ENCODE assay signal across 8 cellular contexts in the genomic region with DNA sequence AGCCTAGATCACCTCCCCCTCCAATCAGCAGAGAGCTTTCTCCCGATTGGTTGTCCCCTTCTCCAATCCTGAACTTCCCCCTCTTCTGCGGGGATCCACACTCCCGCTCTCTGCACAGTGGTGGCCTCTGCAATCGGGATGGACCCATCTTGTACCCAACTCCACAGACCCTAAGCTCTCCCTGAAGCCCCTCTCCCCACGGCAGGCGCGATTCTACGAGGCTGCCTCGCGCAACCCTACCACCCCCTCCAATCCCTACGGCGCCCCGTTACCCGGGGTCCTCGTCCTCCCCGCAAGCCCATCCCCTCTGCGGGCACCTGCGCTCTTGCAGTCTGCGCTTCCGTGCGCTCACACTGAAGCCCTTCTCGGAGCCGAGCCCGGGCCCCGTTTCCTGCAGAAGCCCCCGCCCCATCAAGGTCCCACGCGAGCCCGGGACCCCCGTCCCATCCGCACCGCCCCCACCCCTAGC.
DNase-seq lines count a peak whose midpoint lies in the region; ATAC-seq and TF ChIP-seq lines count a peak whose summit lies in the region.

No MANE protein-coding gene starts in this region.

- no peak for TF ChIP-seq CTCF in GM12865 (IDR thresholded peaks at IDR 0.05; ENCODE audit: insufficient read depth, low read depth, low read length, missing control alignments)

- ATAC-seq in HG02798 (IDR thresholded peaks at IDR 0.05; ENCODE audit: poor library complexity, unreplicated experiment) = peak; percentile 45

- peak overlapping the region; percentile 95 for H3K4me3 Mint-ChIP-seq in T-helper 2 cell treated with Interferon-gamma antibody and Interleukin-4, amounts not matched to agents 5 μg/mL and 100 μg/mL, for 36 hours

- DNase-seq in GM12865 (ENCODE audit: low read depth) = peak; percentile 90
- DNase-seq in NCI-H1694 (lab: John Stamatoyannopoulos, UW) = peak; percentile 84
- DNase-seq in T-helper 2 cell treated with Interferon-gamma antibody and Interleukin-4, amounts not matched to agents 5 μg/mL and 100 μg/mL, for 36 hours (ENCODE audit: low spot score) = peak; percentile 80
- DNase-seq in astrocyte of the hippocampus (ENCODE audit: low read depth, low spot score) = peak; percentile 94
- peak; percentile 80 to 85 for DNase-seq in hippocampal formation (lab: John Stamatoyannopoulos, UW)
- DNase-seq in retina = peak; percentile 83
- no peak for DNase-seq in NK-92 treated with Interleukin-12 subunit alpha and Interleukin-12 subunit beta, amount 100 ng/mL, for 24 hours (lab: John Stamatoyannopoulos, UW)

- peak overlapping the region; percentile 95 for H3K4me3 ChIP-seq in GM12865 (ENCODE audit: low read depth, low read length)

- H3K36me3 Mint-ChIP-seq in T-helper 2 cell treated with Interferon-gamma antibody and Interleukin-4, amounts not matched to agents 5 μg/mL and 100 μg/mL, for 36 hours (ENCODE audit: low read depth) = peaks cover 2% of the 10 kb centered on the region

- H3K27ac Mint-ChIP-seq in T-helper 2 cell treated with Interferon-gamma antibody and Interleukin-4, amounts not matched to agents 5 μg/mL and 100 μg/mL, for 36 hours = peak overlapping the region; percentile 95

- H3K9me3 Mint-ChIP-seq in T-helper 2 cell treated with Interferon-gamma antibody and Interleukin-4, amounts not matched to agents 5 μg/mL and 100 μg/mL, for 36 hours = no peaks in the 10 kb centered on the region

- peaks cover 16% of the 10 kb centered on the region for H3K4me1 Mint-ChIP-seq in T-helper 2 cell treated with Interferon-gamma antibody and Interleukin-4, amounts not matched to agents 5 μg/mL and 100 μg/mL, for 36 hours (ENCODE audit: low read depth)

- no peaks in the 10 kb centered on the region for H3K27me3 Mint-ChIP-seq in T-helper 2 cell treated with Interferon-gamma antibody and Interleukin-4, amounts not matched to agents 5 μg/mL and 100 μg/mL, for 36 hours (ENCODE audit: low read depth)
